In genomic region chr6:3102875-3103274, GRCh38 we compare ENCODE assay signal across 26 cellular contexts.
"Had no signal": no experiment of that assay in that cellular context is flagged by ENCODE, and none has a peak within 500 bp of the region (broad histone marks: within the 10 kb centered on the region; RNA-seq: fewer than 3 reads in every experiment).

No MANE protein-coding gene starts in this region.

- H3K4me3 Mint-ChIP-seq: activated naive CD8-positive, alpha-beta T cell; brain; effector memory CD8-positive, alpha-beta T cell; immature natural killer cell; naive thymus-derived CD8-positive, alpha-beta T cell; neural crest cell; T-helper 2 cell treated with Interferon-gamma antibody and Interleukin-4, amounts not matched to agents 5 μg/mL and 100 μg/mL, for 36 hours had no signal

- H3K27ac Mint-ChIP-seq: activated naive CD8-positive, alpha-beta T cell; brain; immature natural killer cell; naive thymus-derived CD8-positive, alpha-beta T cell; T-helper 2 cell treated with Interferon-gamma antibody and Interleukin-4, amounts not matched to agents 5 μg/mL and 100 μg/mL, for 36 hours had no signal

- DNase-seq: activated CD4-positive, alpha-beta T cell treated with anti-CD3 and anti-CD28 coated beads for 4 hours; activated CD4-positive, alpha-beta T cell treated with anti-CD3 and anti-CD28 coated beads, Interleukin-2, amount 50 U/mL, for 48 hours; activated CD4-positive, CD25-positive, alpha-beta regulatory T cell; activated gamma-delta T cell treated with Interleukin-2 at 50 U/mL for 16 hours; cortex of kidney; effector memory CD8-positive, alpha-beta T cell; erythroblast; heart left ventricle; hypothalamus; immature natural killer cell; kidney glomerular epithelial cell; left lung; lower lobe of right lung; mesenchymal stem cell; naive thymus-derived CD8-positive, alpha-beta T cell; occipital lobe; stimulated activated CD4-positive, alpha-beta T cell treated with anti-CD3 and anti-CD28 coated beads, Interleukin-15, amount 100 ng/mL, for 24 hours; stimulated activated CD4-positive, alpha-beta T cell treated with anti-CD3 and anti-CD28 coated beads, Interleukin-2, amount 100 ng/mL, for 24 hours; stimulated activated naive CD4-positive, alpha-beta T cell; T-helper 1 cell; testis; transverse colon had no signal

- H3K27me3 Mint-ChIP-seq: activated naive CD8-positive, alpha-beta T cell; brain; effector memory CD8-positive, alpha-beta T cell; naive thymus-derived CD8-positive, alpha-beta T cell had no signal

- H3K4me1 Mint-ChIP-seq: brain, neural crest cell had no signal

- H3K9me3 Mint-ChIP-seq: brain; effector memory CD8-positive, alpha-beta T cell; immature natural killer cell; naive thymus-derived CD8-positive, alpha-beta T cell; neural crest cell; T-helper 2 cell treated with Interferon-gamma antibody and Interleukin-4, amounts not matched to agents 5 μg/mL and 100 μg/mL, for 36 hours had no signal

- ATAC-seq: effector memory CD8-positive, alpha-beta T cell; heart left ventricle; left lung; lower lobe of right lung; naive thymus-derived CD8-positive, alpha-beta T cell had no signal
